ENCODE assay signal across 2 cellular contexts in the genomic region with DNA sequence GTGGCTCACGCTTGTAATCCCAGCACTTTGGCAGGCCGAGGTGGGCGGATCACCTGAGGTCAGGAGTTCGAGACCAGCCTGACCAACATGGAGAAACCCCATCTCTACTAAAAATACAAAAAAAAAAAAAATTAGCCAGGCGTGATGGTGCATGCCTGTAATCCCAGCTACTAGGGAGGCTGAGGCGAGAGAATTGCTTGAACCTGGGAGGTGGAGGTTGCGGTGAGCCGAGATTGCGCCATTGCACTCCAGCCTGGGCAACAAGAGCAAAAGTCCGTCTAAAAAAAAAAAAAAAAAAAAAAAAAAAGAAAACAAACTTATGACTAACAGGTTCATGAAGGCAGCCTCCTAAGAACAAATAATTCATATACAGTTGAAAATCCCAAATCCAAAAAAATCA. TPM values are rescaled to one million over a fixed set of nuclear protein-coding genes. Genes with fewer than 3 reads are reported as not detected.
"Had no signal": no experiment of that assay in that cellular context is flagged by ENCODE, and none has a peak within 500 bp of the region (broad histone marks: within the 10 kb centered on the region; RNA-seq: fewer than 3 reads in every experiment).

No MANE protein-coding gene starts in this region.

RNA-seq across cellular contexts. Expression of gene ZIM2, which starts 19.9 kb away (rescaled TPM):
- total RNA-seq: tibial nerve, upper lobe of right lung had no signal
